Comparison of ENCODE assay signal across 19 cellular contexts in the genomic region with DNA sequence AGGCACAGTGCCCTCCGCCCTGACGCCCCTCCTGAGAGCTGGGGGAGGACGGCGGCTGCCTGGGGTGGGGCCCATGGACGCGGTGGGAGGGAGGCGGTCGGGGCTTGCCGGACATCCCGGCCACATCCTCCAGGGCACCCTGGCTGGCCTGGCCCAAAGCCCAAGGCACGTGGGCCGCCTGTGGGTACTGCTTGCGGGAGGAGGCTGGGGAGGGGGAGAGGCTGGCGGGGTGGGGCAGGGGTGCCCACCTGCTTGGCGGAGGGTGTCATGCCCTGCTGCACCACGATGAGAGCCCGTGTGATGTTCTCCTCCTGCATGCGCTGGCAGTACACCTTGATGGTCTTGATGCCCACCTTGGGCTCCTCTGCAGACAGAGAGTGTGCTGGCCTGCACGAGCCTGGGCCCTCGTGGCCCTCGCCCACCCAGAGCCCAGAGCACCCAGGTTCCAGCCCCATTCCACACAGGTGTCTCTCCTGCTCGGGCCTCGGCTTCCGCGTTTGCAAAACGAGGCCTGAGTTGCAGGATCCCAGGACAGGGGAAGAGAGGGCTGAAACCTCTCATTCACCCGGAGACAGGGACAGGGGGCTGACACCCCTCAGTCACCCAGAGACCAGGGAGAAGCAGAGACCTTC.
"Had no signal": no experiment of that assay in that cellular context is flagged by ENCODE, and none has a peak within 500 bp of the region (broad histone marks: within the 10 kb centered on the region; RNA-seq: fewer than 3 reads in every experiment).

No MANE protein-coding gene starts in this region.

- H3K9me3 Mint-ChIP-seq: activated naive CD4-positive, alpha-beta T cell treated with anti-CD3 and anti-CD28 coated beads, Interleukin-2, amount 50 U/mL, for 24 hours; effector memory CD8-positive, alpha-beta T cell; memory B cell; natural killer cell treated with Interleukin-12 subunit alpha and Interleukin-12 subunit beta and Interleukin-15 and Interleukin-18, amount 100 ng/mL, for 72 hours; WTC11 had no signal

- H3K27ac ChIP-seq: colonic mucosa, dorsolateral prefrontal cortex, parathyroid adenoma, thoracic aorta had no signal

- H3K27ac Mint-ChIP-seq: activated CD4-positive, alpha-beta T cell treated with anti-CD3 and anti-CD28 coated beads for 36 hours; activated naive CD4-positive, alpha-beta T cell treated with anti-CD3 and anti-CD28 coated beads, Interleukin-2, amount 50 U/mL, for 24 hours; WTC11 had no signal

- H3K9me3 ChIP-seq: colonic mucosa, thoracic aorta, upper lobe of left lung had no signal

- H3K4me3 ChIP-seq: colonic mucosa, dorsolateral prefrontal cortex, thoracic aorta, upper lobe of left lung had no signal

- ATAC-seq: activated CD4-positive, alpha-beta T cell treated with anti-CD3 and anti-CD28 coated beads for 36 hours; effector memory CD8-positive, alpha-beta T cell; esophagus mucosa; natural killer cell treated with Interleukin-12 subunit alpha and Interleukin-12 subunit beta and Interleukin-15 and Interleukin-18, amount 100 ng/mL, for 72 hours; right cardiac atrium; WTC11 had no signal

- H3K27me3 Mint-ChIP-seq: activated CD4-positive, alpha-beta T cell treated with anti-CD3 and anti-CD28 coated beads for 36 hours; activated naive CD4-positive, alpha-beta T cell treated with anti-CD3 and anti-CD28 coated beads, Interleukin-2, amount 50 U/mL, for 24 hours; effector memory CD8-positive, alpha-beta T cell; memory B cell; natural killer cell treated with Interleukin-12 subunit alpha and Interleukin-12 subunit beta and Interleukin-15 and Interleukin-18, amount 100 ng/mL, for 72 hours had no signal

- DNase-seq: activated CD4-positive, alpha-beta T cell treated with anti-CD3 and anti-CD28 coated beads for 36 hours; activated CD4-positive, alpha-beta T cell treated with anti-CD3 and anti-CD28 coated beads, Interleukin-2, amount 50 U/mL, for 48 hours; activated effector memory CD4-positive, alpha-beta T cell treated with anti-CD3 and anti-CD28 coated beads, Interleukin-2, amount 50 U/mL, for 16 hours; amniotic stem cell; colonic mucosa; dorsolateral prefrontal cortex; effector memory CD8-positive, alpha-beta T cell; hypothalamus; stimulated activated CD4-positive, alpha-beta T cell treated with anti-CD3 and anti-CD28 coated beads, Interleukin-1b, Interleukin-23, amount 100 ng/mL, for 48 hours; T1000 had no signal

- H3K36me3 Mint-ChIP-seq: natural killer cell treated with Interleukin-12 subunit alpha and Interleukin-12 subunit beta and Interleukin-15 and Interleukin-18, amount 100 ng/mL, for 72 hours had no signal

- H3K27me3 ChIP-seq: colonic mucosa, dorsolateral prefrontal cortex, upper lobe of left lung had no signal

- H3K4me3 Mint-ChIP-seq: activated CD4-positive, alpha-beta T cell treated with anti-CD3 and anti-CD28 coated beads for 36 hours; memory B cell; natural killer cell treated with Interleukin-12 subunit alpha and Interleukin-12 subunit beta and Interleukin-15 and Interleukin-18, amount 100 ng/mL, for 72 hours; WTC11 had no signal
